In genomic region chr14:100616854-100617714, GRCh38 we compare ENCODE assay signal across 1 cellular context.
TF ChIP-seq lines count a peak whose summit lies in the region.

No MANE protein-coding gene starts in this region.

TF ChIP-seq in K562, 482 proteins besides CTCF, POLR2A, EP300 and RAD21:
- TF ChIP-seq ZNF212 (CRISPR knock-in tag; IDR thresholded peaks at IDR 0.05) (peak; percentile 96), CEBPB (tag; IDR thresholded peaks at IDR 0.05) (no peak), THRB (CRISPR knock-in tag; conservative IDR thresholded peaks at IDR 0.05) (peak; percentile 74; the same call in 1 of the 2 replicates), ARID3A (IDR thresholded peaks at IDR 0.05; ENCODE audit: borderline replicate concordance, low read depth, low read length) (no peak), RBFOX2 (IDR thresholded peaks at IDR 0.05; ENCODE audit: low read depth, low read length) (no peak), ZKSCAN1 (IDR thresholded peaks at IDR 0.05; ENCODE audit: low read depth, low read length) (no peak), ZBTB43 (CRISPR knock-in tag; IDR thresholded peaks at IDR 0.05) (no peak), ZNF324 (CRISPR knock-in tag; IDR thresholded peaks at IDR 0.05) (no peak), FOXK2 (conservative IDR thresholded peaks at IDR 0.05 in 1 of 2, IDR thresholded peaks at IDR 0.05 in 1 of 2; ENCODE audit: low read depth in 2 of 2) (no peak), PKNOX1 (IDR thresholded peaks at IDR 0.05) (peak; percentile 64), PTTG1 (tag; IDR thresholded peaks at IDR 0.05; ENCODE audit: low read depth) (no peak), ELF4 (CRISPR knock-in tag; IDR thresholded peaks at IDR 0.05) (0 out of 2 replicates have a peak, but pooled peaks have one; percentile 39), DPF2 (IDR thresholded peaks at IDR 0.05) (0 out of 2 replicates have a peak, but pooled peaks have one; percentile 24), NFE2L1 (tag; IDR thresholded peaks at IDR 0.05; ENCODE audit: borderline replicate concordance, low read depth) (no peak), KDM5B (IDR thresholded peaks at IDR 0.05; ENCODE audit: insufficient replicate concordance, low read depth, low read length) (no peak), ETV1 (tag; conservative IDR thresholded peaks at IDR 0.05; ENCODE audit: low read depth) (0 out of 2 replicates have a peak, but pooled peaks have one; percentile 15), GABPB1 (CRISPR knock-in tag; IDR thresholded peaks at IDR 0.05) (no peak), MED1 (CRISPR knock-in tag; IDR thresholded peaks at IDR 0.05; ENCODE audit: borderline replicate concordance) (no peak), GABPA (tag; conservative IDR thresholded peaks at IDR 0.05; ENCODE audit: low read depth) (peak; percentile 48; the same call in 1 of the 2 replicates), ZNF384 (IDR thresholded peaks at IDR 0.05; ENCODE audit: low read depth, low read length) (no peak), NEUROD1 (IDR thresholded peaks at IDR 0.05; ENCODE audit: borderline replicate concordance, low read depth, low read length, partially characterized antibody) (peak; percentile 73), ZEB2 (IDR thresholded peaks at IDR 0.05) (no peak), ZBTB1 (CRISPR knock-in tag; IDR thresholded peaks at IDR 0.05; ENCODE audit: borderline replicate concordance, low read depth) (no peak), ELF1 (tag; IDR thresholded peaks at IDR 0.05) (peak; percentile 48; the same call in 1 of the 2 replicates)
